36 cellular contexts compared by ENCODE assay signal in genomic region chr12:64907097-64907496, GRCh38.
"Had no signal": no experiment of that assay in that cellular context is flagged by ENCODE, and none has a peak within 500 bp of the region (broad histone marks: within the 10 kb centered on the region; RNA-seq: fewer than 3 reads in every experiment).

No MANE protein-coding gene starts in this region.

- ATAC-seq: activated CD8-positive, alpha-beta T cell treated with anti-CD3 and anti-CD28 coated beads for 36 hours; activated naive CD4-positive, alpha-beta T cell treated with anti-CD3 and anti-CD28 coated beads, Interleukin-2, amount 50 U/mL, for 72 hours; activated T-cell treated with anti-CD3 and anti-CD28 coated beads, Interleukin-2, amount 50 U/mL, for 4 hours; activated T-cell treated with anti-CD3 and anti-CD28 coated beads, Interleukin-2, amount 50 U/mL, for 72 hours; activated T-helper 17 cell treated with anti-CD3 and anti-CD28 coated beads, Interleukin-2, amount 50 U/mL, for 72 hours; body of pancreas had no signal

- H3K36me3 ChIP-seq: adrenal gland, brain microvascular endothelial cell, breast epithelium had no signal

- H3K9me3 Mint-ChIP-seq: activated B cell treated with CpG ODN at 0.5 μM for 24 hours; activated CD4-positive, alpha-beta memory T cell treated with anti-CD3 and anti-CD28 coated beads for 36 hours; activated CD4-positive, alpha-beta T cell treated with anti-CD3 and anti-CD28 coated beads, Interleukin-2, amount 10 ng/mL, durations not matched to agents 24 days and 14 days; activated CD8-positive, alpha-beta T cell treated with anti-CD3 and anti-CD28 coated beads for 36 hours; activated naive CD4-positive, alpha-beta T cell treated with anti-CD3 and anti-CD28 coated beads for 36 hours; activated naive CD4-positive, alpha-beta T cell treated with anti-CD3 and anti-CD28 coated beads, Interleukin-2, amount 50 U/mL, for 72 hours; activated naive CD8-positive, alpha-beta T cell treated with anti-CD3 and anti-CD28 coated beads for 36 hours; activated T-cell treated with anti-CD3 and anti-CD28 coated beads, Interleukin-2, amount 50 U/mL, for 4 hours; activated T-cell treated with anti-CD3 and anti-CD28 coated beads, Interleukin-2, amount 50 U/mL, for 72 hours; activated T-helper 1 cell treated with anti-CD3 and anti-CD28 coated beads, Interleukin-12 subunit alpha, Interleukin-12 subunit beta, Interleukin-2, Interleukin-4 antibody, amounts not matched to agents 30 ng/mL and 10 ng/mL and 1 ng/mL, durations not matched to agents 14 hours and 24 hours and 36 hours; activated T-helper 17 cell treated with anti-CD3 and anti-CD28 coated beads, Interleukin-2, amount 50 U/mL, for 72 hours; T-helper 1 cell treated with Interleukin-12 subunit alpha and Interleukin-12 subunit beta and Interleukin-4 antibody, amounts not matched to agents 30 μg/mL and 1 μg/mL, for 36 hours; T-helper 2 cell treated with Interferon-gamma antibody and Interleukin-4, amounts not matched to agents 5 μg/mL and 100 μg/mL, for 36 hours had no signal

- DNase-seq: activated B cell treated with CpG ODN at 0.5 μM for 24 hours; activated CD4-positive, alpha-beta memory T cell treated with anti-CD3 and anti-CD28 coated beads for 36 hours; activated CD4-positive, alpha-beta T cell treated with anti-CD3 and anti-CD28 coated beads for 4 hours; activated CD4-positive, alpha-beta T cell treated with anti-CD3 and anti-CD28 coated beads, Interleukin-2, amount 10 ng/mL, durations not matched to agents 24 days and 14 days; activated CD4-positive, alpha-beta T cell treated with anti-CD3 and anti-CD28 coated beads, Interleukin-2, amount 50 U/mL, for 1 hour; activated CD4-positive, alpha-beta T cell treated with anti-CD3 and anti-CD28 coated beads, Interleukin-2, amount 50 U/mL, for 4 hours; activated CD4-positive, CD25-positive, alpha-beta regulatory T cell treated with anti-CD3 and anti-CD28 coated beads, Interleukin-2, amount 50 U/mL, for 72 hours; activated CD8-positive, alpha-beta memory T cell treated with anti-CD3 and anti-CD28 coated beads, Interleukin-2, amount 50 U/mL, for 4 hours; activated CD8-positive, alpha-beta T cell treated with anti-CD3 and anti-CD28 coated beads for 36 hours; activated effector memory CD4-positive, alpha-beta T cell treated with anti-CD3 and anti-CD28 coated beads, Interleukin-2, amount 50 U/mL, for 16 hours; activated gamma-delta T cell treated with Interleukin-2 at 50 U/mL for 16 hours; activated naive CD4-positive, alpha-beta T cell; activated naive CD4-positive, alpha-beta T cell treated with anti-CD3 and anti-CD28 coated beads for 36 hours; activated naive CD4-positive, alpha-beta T cell treated with anti-CD3 and anti-CD28 coated beads, Interleukin-2, amount 50 U/mL, for 16 hours; activated naive CD8-positive, alpha-beta T cell treated with anti-CD3 and anti-CD28 coated beads for 36 hours; activated T-cell treated with anti-CD3 and anti-CD28 coated beads for 4 hours; activated T-cell treated with anti-CD3 and anti-CD28 coated beads, Interleukin-2, amount 50 U/mL, for 1 hour; activated T-cell treated with anti-CD3 and anti-CD28 coated beads, Interleukin-2, amount 50 U/mL, for 4 hours; activated T-cell treated with anti-CD3 and anti-CD28 coated beads, Interleukin-2, amount 50 U/mL, for 72 hours; adrenal gland; amniotic stem cell; aorta; body of pancreas; brain microvascular endothelial cell; central memory CD4-positive, alpha-beta T cell; T-helper 2 cell; T-helper 9 cell had no signal

- H3K27ac ChIP-seq: adrenal gland, body of pancreas, brain microvascular endothelial cell, breast epithelium, VCaP had no signal

- H3K4me1 ChIP-seq: body of pancreas, breast epithelium had no signal

- H3K4me1 Mint-ChIP-seq: activated B cell treated with CpG ODN at 0.5 μM for 24 hours; activated CD4-positive, alpha-beta T cell treated with anti-CD3 and anti-CD28 coated beads, Interleukin-2, amount 10 ng/mL, durations not matched to agents 24 days and 14 days; activated naive CD8-positive, alpha-beta T cell treated with anti-CD3 and anti-CD28 coated beads for 36 hours; activated T-helper 17 cell treated with anti-CD3 and anti-CD28 coated beads, Interleukin-2, amount 50 U/mL, for 72 hours had no signal

- FAIRE-seq: astrocyte, TTC549 had no signal

- H3K36me3 Mint-ChIP-seq: activated CD4-positive, alpha-beta memory T cell treated with anti-CD3 and anti-CD28 coated beads for 36 hours; activated naive CD4-positive, alpha-beta T cell treated with anti-CD3 and anti-CD28 coated beads, Interleukin-2, amount 50 U/mL, for 72 hours; activated naive CD8-positive, alpha-beta T cell treated with anti-CD3 and anti-CD28 coated beads for 36 hours had no signal

- H3K9me3 ChIP-seq: adrenal gland, body of pancreas, breast epithelium had no signal

- H3K4me3 Mint-ChIP-seq: activated B cell treated with CpG ODN at 0.5 μM for 24 hours; activated CD4-positive, alpha-beta memory T cell treated with anti-CD3 and anti-CD28 coated beads for 36 hours; activated CD4-positive, alpha-beta T cell treated with anti-CD3 and anti-CD28 coated beads, Interleukin-2, amount 10 ng/mL, durations not matched to agents 24 days and 14 days; activated CD8-positive, alpha-beta T cell treated with anti-CD3 and anti-CD28 coated beads for 36 hours; activated naive CD4-positive, alpha-beta T cell treated with anti-CD3 and anti-CD28 coated beads for 36 hours; activated naive CD8-positive, alpha-beta T cell treated with anti-CD3 and anti-CD28 coated beads for 36 hours; activated T-cell treated with anti-CD3 and anti-CD28 coated beads, Interleukin-2, amount 50 U/mL, for 4 hours; activated T-cell treated with anti-CD3 and anti-CD28 coated beads, Interleukin-2, amount 50 U/mL, for 72 hours; activated T-helper 1 cell treated with anti-CD3 and anti-CD28 coated beads, Interleukin-12 subunit alpha, Interleukin-12 subunit beta, Interleukin-2, Interleukin-4 antibody, amounts not matched to agents 30 ng/mL and 10 ng/mL and 1 ng/mL, durations not matched to agents 14 hours and 24 hours and 36 hours; activated T-helper 17 cell treated with anti-CD3 and anti-CD28 coated beads, Interleukin-2, amount 50 U/mL, for 72 hours; T-helper 1 cell treated with Interleukin-12 subunit alpha and Interleukin-12 subunit beta and Interleukin-4 antibody, amounts not matched to agents 30 μg/mL and 1 μg/mL, for 36 hours; T-helper 2 cell treated with Interferon-gamma antibody and Interleukin-4, amounts not matched to agents 5 μg/mL and 100 μg/mL, for 36 hours had no signal

- H3K4me3 ChIP-seq: adrenal gland, body of pancreas, breast epithelium had no signal

- H3K27me3 ChIP-seq: adrenal gland, body of pancreas, breast epithelium had no signal

- H3K27ac Mint-ChIP-seq: activated B cell treated with CpG ODN at 0.5 μM for 24 hours; activated CD4-positive, alpha-beta memory T cell treated with anti-CD3 and anti-CD28 coated beads for 36 hours; activated CD4-positive, alpha-beta T cell treated with anti-CD3 and anti-CD28 coated beads, Interleukin-2, amount 10 ng/mL, durations not matched to agents 24 days and 14 days; activated CD8-positive, alpha-beta T cell treated with anti-CD3 and anti-CD28 coated beads for 36 hours; activated naive CD4-positive, alpha-beta T cell treated with anti-CD3 and anti-CD28 coated beads for 36 hours; activated naive CD4-positive, alpha-beta T cell treated with anti-CD3 and anti-CD28 coated beads, Interleukin-2, amount 50 U/mL, for 72 hours; activated naive CD8-positive, alpha-beta T cell treated with anti-CD3 and anti-CD28 coated beads for 36 hours; activated T-cell treated with anti-CD3 and anti-CD28 coated beads, Interleukin-2, amount 50 U/mL, for 72 hours; activated T-helper 1 cell treated with anti-CD3 and anti-CD28 coated beads, Interleukin-12 subunit alpha, Interleukin-12 subunit beta, Interleukin-2, Interleukin-4 antibody, amounts not matched to agents 30 ng/mL and 10 ng/mL and 1 ng/mL, durations not matched to agents 14 hours and 24 hours and 36 hours; activated T-helper 17 cell treated with anti-CD3 and anti-CD28 coated beads, Interleukin-2, amount 50 U/mL, for 72 hours; T-helper 1 cell treated with Interleukin-12 subunit alpha and Interleukin-12 subunit beta and Interleukin-4 antibody, amounts not matched to agents 30 μg/mL and 1 μg/mL, for 36 hours; T-helper 2 cell treated with Interferon-gamma antibody and Interleukin-4, amounts not matched to agents 5 μg/mL and 100 μg/mL, for 36 hours had no signal
